22 cellular contexts compared by ENCODE assay signal in the genomic region with DNA sequence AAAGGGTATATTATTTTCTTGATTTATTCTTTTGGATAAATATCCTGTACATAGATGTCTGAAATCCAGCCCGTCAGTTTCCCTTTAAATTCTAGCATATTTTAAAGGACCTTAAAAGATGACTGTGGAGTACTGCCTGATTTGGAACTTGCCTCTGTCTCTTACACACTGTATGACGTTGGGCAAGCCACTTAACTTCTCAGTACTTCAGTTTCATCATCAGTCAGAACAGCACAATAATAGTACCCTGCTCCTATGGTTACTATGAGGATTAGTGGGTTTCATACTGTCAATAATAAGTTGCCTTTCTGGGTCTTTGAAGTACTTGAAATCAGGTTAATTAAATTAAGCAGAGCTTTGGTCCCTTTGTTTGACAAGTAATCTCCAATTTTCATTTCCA.
DNase-seq lines count a peak whose midpoint lies in the region; ATAC-seq, FAIRE-seq and TF ChIP-seq lines count a peak whose summit lies in the region.
"Had no signal": no experiment of that assay in that cellular context is flagged by ENCODE, and none has a peak within 500 bp of the region (broad histone marks: within the 10 kb centered on the region; RNA-seq: fewer than 3 reads in every experiment).

No MANE protein-coding gene starts in this region.

- RAD21 ChIA-PET in GM12878 (lab: Charles Lee; ENCODE audit: unreplicated experiment) = interaction anchor here (1.4 kb wide), 1 partner anchor 10 kb away, joined by 3 read pairs; no protein-coding TSS in a partner anchor

- H3K27me3 Mint-ChIP-seq in neural progenitor cell (ENCODE audit: insufficient read depth, low read depth) = no peaks in the 10 kb centered on the region
- H3K27me3 Mint-ChIP-seq: activated T-cell treated with anti-CD3 and anti-CD28 coated beads, Interleukin-2, amount 50 U/mL, for 24 hours; B cell had no signal

- SMC1A ChIA-PET in GM12878 (lab: Charles Lee; ENCODE audit: uncharacterized antibody, unreplicated experiment) = interaction anchor here (0.8 kb wide), 1 partner anchor 12 kb away, joined by 3 read pairs; no protein-coding TSS in a partner anchor

- no peaks in the 10 kb centered on the region for H3K36me3 Mint-ChIP-seq in neural progenitor cell

- no peak for FAIRE-seq in GM12878 (lab: Jason Lieb, UNC)

- no peak for TF ChIP-seq RAD21 in GM12878 (IDR thresholded peaks at IDR 0.05; ENCODE audit: insufficient read depth, low read depth, low read length)

- ATAC-seq in HG03432 (IDR thresholded peaks at IDR 0.05; ENCODE audit: unreplicated experiment) (peak; percentile 48), GM12878 (peak; percentile 54), GM18861 (IDR thresholded peaks at IDR 0.05; ENCODE audit: unreplicated experiment) (no peak), HG02763 (IDR thresholded peaks at IDR 0.05; ENCODE audit: unreplicated experiment) (no peak)

- H3K4me3 ChIP-seq in GM12878 (no peak overlapping the region), neural progenitor cell (no peak overlapping the region)
- H3K4me3 ChIP-seq: dorsolateral prefrontal cortex, MG63, smooth muscle cell had no signal

- peaks cover 28% of the 10 kb centered on the region for H3K4me1 Mint-ChIP-seq in neural progenitor cell
- H3K4me1 Mint-ChIP-seq: nephron had no signal

- no TSS peak for BruUV-seq in GM12878 (replicated peaks; lab: Mats Ljungman, UMichigan)

- H3K4me1 ChIP-seq in GM12878 (ENCODE audit: control insufficient read depth, insufficient read depth, low read length) (no peaks in the 10 kb centered on the region), neural progenitor cell (peaks cover 30% of the 10 kb centered on the region)

- H2AFZ ChIP-seq in GM12878 (ENCODE audit: control insufficient read depth, low read depth, low read length) (no peak overlapping the region), neural progenitor cell (replicated peaks) (no peak overlapping the region)

- no peak overlapping the region for H3K4me3 Mint-ChIP-seq in neural progenitor cell
- H3K4me3 Mint-ChIP-seq: activated naive CD4-positive, alpha-beta T cell treated with anti-CD3 and anti-CD28 coated beads for 36 hours; activated T-cell treated with anti-CD3 and anti-CD28 coated beads, Interleukin-2, amount 50 U/mL, for 24 hours; B cell; nephron had no signal

- no peaks in the 10 kb centered on the region for H3K36me3 ChIP-seq in GM12878 (ENCODE audit: control insufficient read depth in 2 of 2, insufficient read depth in 2 of 2, low read length in 1 of 2)
- no peaks in the 10 kb centered on the region for H3K36me3 ChIP-seq in neural progenitor cell
- H3K36me3 ChIP-seq: MG63 had no signal

- in situ Hi-C loops in GM12878 (cut with MboI) = no loop called here

- TF ChIP-seq CTCF in GM12878 (IDR thresholded peaks at IDR 0.05 in 2 of 3, conservative IDR thresholded peaks at IDR 0.05 in 1 of 3; ENCODE audit: control insufficient read depth in 2 of 3, extremely low read depth in 1 of 3, insufficient read depth in 1 of 3, low read depth in 3 of 3, low read length in 3 of 3) (no peak), neural progenitor cell (IDR thresholded peaks at IDR 0.05) (no peak)

- no peak for TF ChIP-seq POLR2A in GM12878 (IDR thresholded peaks at IDR 0.05; ENCODE audit: low read depth, low read length)

- H4K20me1 ChIP-seq in GM12878 (ENCODE audit: control insufficient read depth, insufficient read depth) (no peaks in the 10 kb centered on the region), neural progenitor cell (ENCODE audit: low read depth) (no peaks in the 10 kb centered on the region)

- H3K27ac ChIP-seq in GM12878 (ENCODE audit: control insufficient read depth, insufficient read depth) (no peak overlapping the region), neural progenitor cell (no peak overlapping the region)
- H3K27ac ChIP-seq: dorsolateral prefrontal cortex, RWPE1 had no signal

- H3K9me3 Mint-ChIP-seq in neural progenitor cell = peaks cover 9% of the 10 kb centered on the region

- CTCF ChIA-PET in GM12878 (lab: Yijun Ruan, JAX) = no interaction called here

- H3K79me2 ChIP-seq in GM12878 (ENCODE audit: control insufficient read depth, insufficient read depth, low read length) (no peaks in the 10 kb centered on the region), neural progenitor cell (ENCODE audit: low read depth) (no peaks in the 10 kb centered on the region)

- H3K9me3 ChIP-seq in GM12878 (replicated peaks; ENCODE audit: control insufficient read depth, insufficient read depth, low read length) (no peaks in the 10 kb centered on the region), neural progenitor cell (ENCODE audit: low read depth) (no peaks in the 10 kb centered on the region)
- H3K9me3 ChIP-seq: MG63 had no signal

- no peaks in the 10 kb centered on the region for H3K27me3 ChIP-seq in GM12878 (replicated peaks in 1 of 2; ENCODE audit: control insufficient read depth in 2 of 2, insufficient read depth in 2 of 2, low read length in 1 of 2)
- no peaks in the 10 kb centered on the region for H3K27me3 ChIP-seq in neural progenitor cell
- H3K27me3 ChIP-seq: dorsolateral prefrontal cortex, MG63 had no signal

- intact Hi-C loops in GM12878 (cut with micrococcal nuclease; ENCODE audit: unreplicated experiment) = no loop called here

- H3F3A ChIP-seq in neural progenitor cell (ENCODE audit: low read depth) = no peaks in the 10 kb centered on the region

- no peak overlapping the region for H3K4me2 ChIP-seq in GM12878 (ENCODE audit: control insufficient read depth, insufficient read depth)
- H3K4me2 ChIP-seq in neural progenitor cell = peak overlapping the region; percentile 2
- H3K4me2 ChIP-seq: smooth muscle cell had no signal

- DNase-seq in DMS79 treated with DMSO at 0.1 percent for 48 hours (lab: John Stamatoyannopoulos, UW) (peak; percentile 17), DMS79 (lab: John Stamatoyannopoulos, UW) (no peak), GM12878 (ENCODE audit: low read depth, low spot score) (no peak), neural progenitor cell (ENCODE audit: low spot score) (no peak), hypothalamus (lab: John Stamatoyannopoulos, UW) (no peak)
- DNase-seq: 8988T; activated naive CD4-positive, alpha-beta T cell treated with anti-CD3 and anti-CD28 coated beads for 36 hours; activated T-cell treated with anti-CD3 and anti-CD28 coated beads, Interleukin-2, amount 50 U/mL, for 24 hours; caudate nucleus; dorsolateral prefrontal cortex; kidney glomerular epithelial cell; MG63; NCI-H1930; posterior cingulate gyrus; stimulated activated CD4-positive, alpha-beta T cell treated with anti-CD3 and anti-CD28 coated beads, Interleukin-4, amount 100 ng/mL, for 1 hour had no signal

- no peak overlapping the region for H3K27ac Mint-ChIP-seq in neural progenitor cell
- H3K27ac Mint-ChIP-seq: activated naive CD4-positive, alpha-beta T cell treated with anti-CD3 and anti-CD28 coated beads for 36 hours; activated T-cell treated with anti-CD3 and anti-CD28 coated beads, Interleukin-2, amount 50 U/mL, for 24 hours; B cell; nephron had no signal

- TF ChIP-seq EP300 in GM12878 (IDR thresholded peaks at IDR 0.05; ENCODE audit: borderline replicate concordance in 1 of 2, control insufficient read depth in 1 of 2, low read depth in 2 of 2, low read length in 2 of 2) = no peak

- 41% methylated on average over 2 of the region's 2 CpGs for WGBS in GM12878 (ENCODE audit: insufficient coverage, insufficient replicate concordance, low lambda C conversion rate, missing lambda C conversion rate)

- H3K9ac ChIP-seq in GM12878 (ENCODE audit: control insufficient read depth, insufficient read depth, low read length) = no peak overlapping the region
- no peak overlapping the region for H3K9ac ChIP-seq in neural progenitor cell

- POLR2A ChIA-PET in GM12878 (lab: Charles Lee) = no interaction called here

TF ChIP-seq in GM12878, 131 proteins besides CTCF, POLR2A, EP300 and RAD21:
- 0 out of 2 replicates have a peak, but pooled peaks have one; percentile 21 for TF ChIP-seq CREB1 (IDR thresholded peaks at IDR 0.05; ENCODE audit: low read depth)
- TF ChIP-seq, protein P1, sequence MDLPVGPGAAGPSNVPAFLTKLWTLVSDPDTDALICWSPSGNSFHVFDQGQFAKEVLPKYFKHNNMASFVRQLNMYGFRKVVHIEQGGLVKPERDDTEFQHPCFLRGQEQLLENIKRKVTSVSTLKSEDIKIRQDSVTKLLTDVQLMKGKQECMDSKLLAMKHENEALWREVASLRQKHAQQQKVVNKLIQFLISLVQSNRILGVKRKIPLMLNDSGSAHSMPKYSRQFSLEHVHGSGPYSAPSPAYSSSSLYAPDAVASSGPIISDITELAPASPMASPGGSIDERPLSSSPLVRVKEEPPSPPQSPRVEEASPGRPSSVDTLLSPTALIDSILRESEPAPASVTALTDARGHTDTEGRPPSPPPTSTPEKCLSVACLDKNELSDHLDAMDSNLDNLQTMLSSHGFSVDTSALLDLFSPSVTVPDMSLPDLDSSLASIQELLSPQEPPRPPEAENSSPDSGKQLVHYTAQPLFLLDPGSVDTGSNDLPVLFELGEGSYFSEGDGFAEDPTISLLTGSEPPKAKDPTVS (IDR thresholded peaks at IDR 0.05; ENCODE audit: low read depth, low read length) = no peak

Comparison
In these comparisons a context has a peak if more than half of its experiments do, and no peak if none do; other contexts are left out.
1. ATAC-seq: peak in HG03432 (single experiment) and GM12878 (single experiment); none in GM18861 (single experiment) and HG02763 (single experiment).